ENCODE assay signal across 1 cellular context in the genomic region with DNA sequence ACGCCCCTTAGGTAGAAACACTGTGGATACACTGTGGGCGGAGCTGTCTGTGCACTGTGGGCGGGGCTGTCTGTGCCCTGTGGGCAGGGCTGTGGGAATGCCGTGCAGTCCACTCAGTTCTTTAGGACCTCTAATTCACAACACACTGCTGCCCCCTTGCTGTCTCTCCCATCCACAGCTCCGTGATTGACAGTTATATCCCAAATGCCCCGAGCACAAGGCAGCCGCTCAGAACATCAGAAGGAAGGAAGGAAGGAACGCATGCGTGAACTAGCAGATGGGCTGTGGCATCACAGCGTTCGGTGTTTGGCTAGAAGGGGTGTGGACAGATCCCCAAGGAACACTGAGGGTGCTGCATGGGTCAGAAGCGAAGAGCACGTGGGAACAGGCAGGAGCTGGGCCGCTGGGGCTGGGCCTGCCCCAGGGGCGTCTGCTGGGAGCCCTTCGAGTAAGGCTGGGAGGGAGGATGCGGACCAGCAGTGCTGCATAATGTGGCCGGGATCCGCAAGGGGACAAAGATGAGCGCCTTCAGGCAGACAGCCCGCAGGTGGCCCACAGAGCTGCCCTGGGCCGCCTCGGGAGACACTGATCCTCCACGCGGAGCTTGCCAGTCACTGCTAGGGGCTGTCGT.
A peak's percentile ranks its signal among the peaks of the same experiment; 100 is the strongest.
TF ChIP-seq lines count a peak whose summit lies in the region.

No MANE protein-coding gene starts in this region.

TF ChIP-seq in HepG2, 621 proteins besides CTCF, POLR2A, EP300 and RAD21 (continued from another document):
- TF ChIP-seq STAG1 (CRISPR knock-in tag; IDR thresholded peaks at IDR 0.05): peak; percentile 74
- TF ChIP-seq, protein P1, sequence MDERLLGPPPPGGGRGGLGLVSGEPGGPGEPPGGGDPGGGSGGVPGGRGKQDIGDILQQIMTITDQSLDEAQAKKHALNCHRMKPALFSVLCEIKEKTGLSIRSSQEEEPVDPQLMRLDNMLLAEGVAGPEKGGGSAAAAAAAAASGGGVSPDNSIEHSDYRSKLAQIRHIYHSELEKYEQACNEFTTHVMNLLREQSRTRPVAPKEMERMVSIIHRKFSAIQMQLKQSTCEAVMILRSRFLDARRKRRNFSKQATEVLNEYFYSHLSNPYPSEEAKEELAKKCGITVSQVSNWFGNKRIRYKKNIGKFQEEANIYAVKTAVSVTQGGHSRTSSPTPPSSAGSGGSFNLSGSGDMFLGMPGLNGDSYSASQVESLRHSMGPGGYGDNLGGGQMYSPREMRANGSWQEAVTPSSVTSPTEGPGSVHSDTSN (CRISPR knock-in tag; IDR thresholded peaks at IDR 0.05): peak; percentile 57; the same call in 1 of the 2 replicates
- peak; percentile 39; the same call in 1 of the 2 replicates for TF ChIP-seq SMC3 (IDR thresholded peaks at IDR 0.05; ENCODE audit: low read length)
- no peak for TF ChIP-seq SP1 (IDR thresholded peaks at IDR 0.05)
- 0 out of 2 replicates have a peak, but pooled peaks have one; percentile 24 for TF ChIP-seq SP1 (CRISPR knock-in tag; IDR thresholded peaks at IDR 0.05)
- TF ChIP-seq MXI1 (IDR thresholded peaks at IDR 0.05; ENCODE audit: borderline replicate concordance, low read depth, low read length): 0 out of 3 replicates have a peak, but pooled peaks have one; percentile 19
- TF ChIP-seq, protein P2, sequence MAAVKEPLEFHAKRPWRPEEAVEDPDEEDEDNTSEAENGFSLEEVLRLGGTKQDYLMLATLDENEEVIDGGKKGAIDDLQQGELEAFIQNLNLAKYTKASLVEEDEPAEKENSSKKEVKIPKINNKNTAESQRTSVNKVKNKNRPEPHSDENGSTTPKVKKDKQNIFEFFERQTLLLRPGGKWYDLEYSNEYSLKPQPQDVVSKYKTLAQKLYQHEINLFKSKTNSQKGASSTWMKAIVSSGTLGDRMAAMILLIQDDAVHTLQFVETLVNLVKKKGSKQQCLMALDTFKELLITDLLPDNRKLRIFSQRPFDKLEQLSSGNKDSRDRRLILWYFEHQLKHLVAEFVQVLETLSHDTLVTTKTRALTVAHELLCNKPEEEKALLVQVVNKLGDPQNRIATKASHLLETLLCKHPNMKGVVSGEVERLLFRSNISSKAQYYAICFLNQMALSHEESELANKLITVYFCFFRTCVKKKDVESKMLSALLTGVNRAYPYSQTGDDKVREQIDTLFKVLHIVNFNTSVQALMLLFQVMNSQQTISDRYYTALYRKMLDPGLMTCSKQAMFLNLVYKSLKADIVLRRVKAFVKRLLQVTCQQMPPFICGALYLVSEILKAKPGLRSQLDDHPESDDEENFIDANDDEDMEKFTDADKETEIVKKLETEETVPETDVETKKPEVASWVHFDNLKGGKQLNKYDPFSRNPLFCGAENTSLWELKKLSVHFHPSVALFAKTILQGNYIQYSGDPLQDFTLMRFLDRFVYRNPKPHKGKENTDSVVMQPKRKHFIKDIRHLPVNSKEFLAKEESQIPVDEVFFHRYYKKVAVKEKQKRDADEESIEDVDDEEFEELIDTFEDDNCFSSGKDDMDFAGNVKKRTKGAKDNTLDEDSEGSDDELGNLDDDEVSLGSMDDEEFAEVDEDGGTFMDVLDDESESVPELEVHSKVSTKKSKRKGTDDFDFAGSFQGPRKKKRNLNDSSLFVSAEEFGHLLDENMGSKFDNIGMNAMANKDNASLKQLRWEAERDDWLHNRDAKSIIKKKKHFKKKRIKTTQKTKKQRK (IDR thresholded peaks at IDR 0.05; ENCODE audit: low read length): no peak
- TF ChIP-seq FOXP1 (IDR thresholded peaks at IDR 0.05): no peak
- TF ChIP-seq FOXP1 (CRISPR knock-in tag; IDR thresholded peaks at IDR 0.05): no peak
- no peak for TF ChIP-seq ZNF207 (IDR thresholded peaks at IDR 0.05; ENCODE audit: borderline replicate concordance)
- no peak for TF ChIP-seq MTF2 (CRISPR knock-in tag; IDR thresholded peaks at IDR 0.05; ENCODE audit: borderline replicate concordance)
- TF ChIP-seq KDM1A (CRISPR knock-in tag; IDR thresholded peaks at IDR 0.05): no peak
- TF ChIP-seq SNAI1 (CRISPR knock-in tag; IDR thresholded peaks at IDR 0.05; ENCODE audit: borderline replicate concordance): no peak
- no peak for TF ChIP-seq FOXO1 (CRISPR knock-in tag; IDR thresholded peaks at IDR 0.05)
- peak; percentile 42; the same call in 1 of the 2 replicates for TF ChIP-seq SP5 (CRISPR knock-in tag; IDR thresholded peaks at IDR 0.05; ENCODE audit: borderline replicate concordance, low read depth)
- no peak for TF ChIP-seq ZNF619 (CRISPR knock-in tag; IDR thresholded peaks at IDR 0.05)
- TF ChIP-seq XBP1 (CRISPR knock-in tag; IDR thresholded peaks at IDR 0.05): no peak
- TF ChIP-seq MEIS1 (CRISPR knock-in tag; IDR thresholded peaks at IDR 0.05; ENCODE audit: borderline replicate concordance): 0 out of 2 replicates have a peak, but pooled peaks have one; percentile 39
- peak; percentile 70 for TF ChIP-seq XRCC5 (optimal IDR thresholded peaks at IDR 0.05; ENCODE audit: low read length)
- TF ChIP-seq TOPORS (CRISPR knock-in tag; IDR thresholded peaks at IDR 0.05): no peak
- peak; percentile 82 for TF ChIP-seq SKI (IDR thresholded peaks at IDR 0.05; ENCODE audit: partially characterized antibody)
